In genomic region chr2:229714736-229715541, GRCh38 we compare ENCODE assay signal across 8 cellular contexts. TPM values are rescaled to one million over a fixed set of nuclear protein-coding genes. Genes with fewer than 3 reads are reported as not detected.
DNase-seq lines count a peak whose midpoint lies in the region; ATAC-seq, FAIRE-seq and TF ChIP-seq lines count a peak whose summit lies in the region.

No MANE protein-coding gene starts in this region.

- H3K27me3 ChIP-seq in dorsolateral prefrontal cortex: peaks cover 0 to 21% (median 0%) of the 10 kb centered on the region in 45 donors
- peaks cover 7 to 36% of the 10 kb centered on the region in 2 experiments for H3K27me3 ChIP-seq in HepG2 (ENCODE audit: control insufficient read depth in 1 of 2, insufficient read depth in 2 of 2, low read length in 2 of 2)

- H3K79me2 ChIP-seq in HepG2 (ENCODE audit: insufficient read depth, low read length): no peaks in the 10 kb centered on the region

- peak; percentile 68 for DNase-seq in EH (ENCODE audit: low read depth)
- peak; percentile 68 for DNase-seq in HuH-7 (ENCODE audit: low spot score)
- DNase-seq in UCSD-AML1 (lab: John Stamatoyannopoulos, UW; ENCODE audit: unreplicated experiment): peak; percentile 38
- DNase-seq in dorsolateral prefrontal cortex: peak; percentile 36 to 69 (median 52)
- peak; percentile 26 for DNase-seq in HepG2 (ENCODE audit: low spot score)
- DNase-seq in stimulated activated CD8-positive, alpha-beta memory T cell treated with anti-CD3 and anti-CD28 coated beads, Interleukin-4, amount 100 ng/mL, for 48 hours: peak; percentile 62
- no peak for DNase-seq in middle frontal gyrus (ENCODE audit: extremely low spot score, low spot score)

- BruUV-seq in HepG2 (replicated peaks; lab: Mats Ljungman, UMichigan): no TSS peak

- no peak for FAIRE-seq in HepG2 (lab: Jason Lieb, UNC)

- no peak for TF ChIP-seq EP300 in HepG2 (IDR thresholded peaks at IDR 0.05; ENCODE audit: low read depth in 2 of 2, low read length in 2 of 2)
- TF ChIP-seq EP300 in HepG2 (CRISPR knock-in tag; IDR thresholded peaks at IDR 0.05; ENCODE audit: borderline replicate concordance): no peak

- H3K4me2 ChIP-seq in HepG2 (ENCODE audit: low read depth, low read length): peak overlapping the region; percentile 61

- H3K9me3 ChIP-seq in HepG2 (ENCODE audit: low read length): no peaks in the 10 kb centered on the region

- H3K4me3 ChIP-seq in dorsolateral prefrontal cortex: peak overlapping the region; percentile 56 to 92 (median 81)
- H3K4me3 ChIP-seq in HepG2 (replicated peaks in 1 of 3; ENCODE audit: insufficient read depth in 1 of 3, low read depth in 2 of 3, low read length in 3 of 3): peak overlapping the region in 2 of 3 experiments; percentile 30 to 61; a peak in 2 of 6 replicates

- POLR2A ChIA-PET in HepG2 (lab: Yijun Ruan, JAX): no interaction called here

- no peak for TF ChIP-seq POLR2A in HepG2 (IDR thresholded peaks at IDR 0.05; ENCODE audit: insufficient read depth in 1 of 2, low read depth in 2 of 2, low read length in 2 of 2)

- TF ChIP-seq RAD21 in HepG2 (CRISPR knock-in tag; IDR thresholded peaks at IDR 0.05): 0 out of 2 replicates have a peak, but pooled peaks have one; percentile 14

- CTCF ChIA-PET in HepG2 (lab: Yijun Ruan, JAX; ENCODE audit: low intra/inter-chr PET ratio, low total read pairs): no interaction called here

- WGBS in HepG2 (ENCODE audit: low lambda C conversion rate): 6% methylated on average over 34 of the region's 60 CpGs

- TF ChIP-seq CTCF in dorsolateral prefrontal cortex (IDR thresholded peaks at IDR 0.05 in 54 of 56, conservative IDR thresholded peaks at IDR 0.05 in 2 of 56; ENCODE audit: low read depth in 1 of 56, partially characterized antibody in 56 of 56) (peak in 18 of 56 donors; percentile 8 to 51 (median 21)), HepG2 (CRISPR knock-in tag; IDR thresholded peaks at IDR 0.05) (0 out of 2 replicates have a peak, but pooled peaks have one; percentile 21)

- ATAC-seq in GM21515 (IDR thresholded peaks at IDR 0.05; ENCODE audit: unreplicated experiment) (peak; percentile 46), HepG2 (peak; percentile 97)

- H3K27ac ChIP-seq in dorsolateral prefrontal cortex (peak overlapping the region in 56 of 59 donors; percentile 29 to 92 (median 83)), HepG2 (ENCODE audit: extremely low read length, insufficient read depth, low read length) (no peak overlapping the region)

- H4K20me1 ChIP-seq in HepG2 (ENCODE audit: insufficient read depth, low read length): peaks cover 12% of the 10 kb centered on the region; the same call in 1 of the 2 replicates

- H3K9ac ChIP-seq in HepG2 (ENCODE audit: insufficient read depth, low read depth, low read length): no peak overlapping the region

- in situ Hi-C loops in HepG2 (cut with HindIII; ENCODE audit: extremely low pct_ligation_motif_present, low pct_unique_long_range_greater_than_20kb): no loop called here

- no peaks in the 10 kb centered on the region for H3K4me1 ChIP-seq in HepG2 (ENCODE audit: insufficient read depth, low read length)

- intact Hi-C loops in dorsolateral prefrontal cortex (cut with DNase I) (loop anchor here (2.0 to 10.0 kb wide), 8 partner anchors 103 to 583 kb away; partner anchors contain the start of gene PID1 (in 2 of the 2)), HepG2 (cut with micrococcal nuclease; ENCODE audit: unreplicated experiment) (no loop called here)

- no peak overlapping the region for H2AFZ ChIP-seq in HepG2 (ENCODE audit: low read length)

- H3K36me3 ChIP-seq in HepG2 (replicated peaks in 1 of 2; ENCODE audit: control insufficient read depth in 1 of 2, insufficient read depth in 2 of 2, low read length in 2 of 2): no peaks in the 10 kb centered on the region

TF ChIP-seq in HepG2, 621 proteins besides CTCF, POLR2A, EP300 and RAD21 (continues in another document):
- TF ChIP-seq GTF3A (CRISPR knock-in tag; conservative IDR thresholded peaks at IDR 0.05): no peak
- TF ChIP-seq MBD4 (IDR thresholded peaks at IDR 0.05; ENCODE audit: borderline replicate concordance, low read length): no peak
- TF ChIP-seq ZNF431 (CRISPR knock-in tag; IDR thresholded peaks at IDR 0.05; ENCODE audit: borderline replicate concordance, low read depth): peak; percentile 64; the same call in 1 of the 2 replicates
- TF ChIP-seq MAFF (IDR thresholded peaks at IDR 0.05; ENCODE audit: low read depth, low read length): no peak
- peak; percentile 29 for TF ChIP-seq HNRNPK (IDR thresholded peaks at IDR 0.05; ENCODE audit: low read depth, low read length, poor library complexity, severe bottlenecking)
- TF ChIP-seq, protein P1, sequence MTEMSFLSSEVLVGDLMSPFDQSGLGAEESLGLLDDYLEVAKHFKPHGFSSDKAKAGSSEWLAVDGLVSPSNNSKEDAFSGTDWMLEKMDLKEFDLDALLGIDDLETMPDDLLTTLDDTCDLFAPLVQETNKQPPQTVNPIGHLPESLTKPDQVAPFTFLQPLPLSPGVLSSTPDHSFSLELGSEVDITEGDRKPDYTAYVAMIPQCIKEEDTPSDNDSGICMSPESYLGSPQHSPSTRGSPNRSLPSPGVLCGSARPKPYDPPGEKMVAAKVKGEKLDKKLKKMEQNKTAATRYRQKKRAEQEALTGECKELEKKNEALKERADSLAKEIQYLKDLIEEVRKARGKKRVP (CRISPR knock-in tag; IDR thresholded peaks at IDR 0.05): peak in 1 of 2 experiments; percentile 29; a peak in 1 of 4 replicates
- TF ChIP-seq MATR3 (CRISPR knock-in tag; IDR thresholded peaks at IDR 0.05): no peak
- TF ChIP-seq ZNF570 (CRISPR knock-in tag; IDR thresholded peaks at IDR 0.05; ENCODE audit: borderline replicate concordance): no peak
- TF ChIP-seq CBX2 (IDR thresholded peaks at IDR 0.05; ENCODE audit: low read depth, low read length): no peak
- no peak for TF ChIP-seq CBX2 (CRISPR knock-in tag; IDR thresholded peaks at IDR 0.05; ENCODE audit: low read depth)
- no peak for TF ChIP-seq ZSCAN29 (CRISPR knock-in tag; conservative IDR thresholded peaks at IDR 0.05)
- TF ChIP-seq ZBTB2 (CRISPR knock-in tag; IDR thresholded peaks at IDR 0.05; ENCODE audit: low read depth): no peak
- TF ChIP-seq MYPOP (CRISPR knock-in tag; IDR thresholded peaks at IDR 0.05): no peak
- no peak for TF ChIP-seq SMYD3 (CRISPR knock-in tag; IDR thresholded peaks at IDR 0.05)
- peak; percentile 75; the same call in 1 of the 2 replicates for TF ChIP-seq ZBTB26 (CRISPR knock-in tag; IDR thresholded peaks at IDR 0.05; ENCODE audit: borderline replicate concordance)

RNA-seq across cellular contexts. Expression of gene DNER, which starts 0.6 kb away (rescaled TPM):
- total RNA-seq in dorsolateral prefrontal cortex (100 to 1,000 TPM in 84 of 120 experiments, 10 to 100 TPM in 36; 64.8 to 277 (median 109) TPM), HepG2 (2016; rRNA removed; fragmentation: Illumina TruSeq; extraction: Trizol) (not detected in 2 replicates)
- total RNA-seq in HepG2 (2016; cell fraction: cytosol; rRNA removed; fragmentation: Illumina TruSeq; extraction: Trizol; ENCODE audit: low read depth): not detected in 2 replicates
- not detected in 2 replicates for total RNA-seq in HepG2 (2016; cell fraction: insoluble cytoplasmic fraction; rRNA removed; fragmentation: Illumina TruSeq; extraction: Trizol)
- not detected in 2 replicates for total RNA-seq in HepG2 (2016; cell fraction: membrane; rRNA removed; fragmentation: Illumina TruSeq; extraction: Trizol)
- not detected in 2 replicates for total RNA-seq in HepG2 (2016; cell fraction: nucleus; rRNA removed; fragmentation: Illumina TruSeq; extraction: Trizol)
- not detected in 2 replicates for polyA plus RNA-seq in HepG2 (2011; rRNA removed)
- not detected in 2 replicates for polyA plus RNA-seq in HepG2 (2011; cell fraction: cytosol; rRNA removed)
- not detected in 2 replicates for polyA plus RNA-seq in HepG2 (2011; cell fraction: nucleus; rRNA removed)
- not detected in 2 replicates for polyA plus RNA-seq in HepG2 (2012)
- polyA plus RNA-seq in HepG2 (2016; cell fraction: cytosol; fragmentation: Illumina TruSeq; extraction: Trizol; ENCODE audit: low read depth): not detected in 2 replicates
- not detected in 2 replicates for polyA plus RNA-seq in HepG2 (2016; cell fraction: insoluble cytoplasmic fraction; fragmentation: Illumina TruSeq; extraction: Trizol; ENCODE audit: low read depth)
- polyA plus RNA-seq in HepG2 (2016; cell fraction: membrane; fragmentation: Illumina TruSeq; extraction: Trizol; ENCODE audit: low read depth): not detected in 2 replicates
- polyA plus RNA-seq in HepG2 (2016; cell fraction: nucleus; fragmentation: Illumina TruSeq; extraction: Trizol; ENCODE audit: insufficient read depth, low read depth): not detected in 2 replicates
- 22.4 TPM in 1 of 2 replicates, not detected in the other for polyA minus RNA-seq in HepG2 (2011; rRNA and poly(A)+ RNA removed; ENCODE audit: low replicate concordance)
- polyA minus RNA-seq in HepG2 (2011; cell fraction: cytosol; rRNA and poly(A)+ RNA removed): not detected in 2 replicates
- not detected in 2 replicates for polyA minus RNA-seq in HepG2 (2011; cell fraction: nucleus; rRNA and poly(A)+ RNA removed)

Comparison
In these comparisons a context has a peak if more than half of its experiments do, and no peak if none do; other contexts are left out.
1. RNA of gene DNER, which starts 0.6 kb away (total RNA-seq): 64.8 to 277 TPM in dorsolateral prefrontal cortex; not detected in HepG2; every median in the first group is over 10 times any median in the second.